ENCODE assay signal across 9 cellular contexts in genomic region chr1:164673584-164674214, GRCh38.
A peak's percentile ranks its signal among the peaks of the same experiment; 100 is the strongest.
DNase-seq lines count a peak whose midpoint lies in the region; ATAC-seq, FAIRE-seq and TF ChIP-seq lines count a peak whose summit lies in the region.
"Had no signal": no experiment of that assay in that cellular context is flagged by ENCODE, and none has a peak within 500 bp of the region (broad histone marks: within the 10 kb centered on the region; RNA-seq: fewer than 3 reads in every experiment).

No MANE protein-coding gene starts in this region.

- no peak overlapping the region for H3K9ac ChIP-seq in astrocyte (ENCODE audit: low read length)

- H3K4me3 Mint-ChIP-seq in Calu3 (ENCODE audit: low read depth, unreplicated experiment) (no peak overlapping the region), astrocyte (ENCODE audit: unreplicated experiment) (no peak overlapping the region)
- H3K4me3 Mint-ChIP-seq in activated T-cell treated with anti-CD3 and anti-CD28 coated beads, Interleukin-2, amount 50 U/mL, for 72 hours = no peak overlapping the region
- H3K4me3 Mint-ChIP-seq: activated B cell treated with CpG ODN at 0.5 μM for 24 hours had no signal

- peaks cover 25% of the 10 kb centered on the region for H4K20me1 ChIP-seq in astrocyte (ENCODE audit: insufficient read depth, low read length)

- H3K27ac Mint-ChIP-seq in Calu3 (ENCODE audit: unreplicated experiment) (no peak overlapping the region), astrocyte (ENCODE audit: unreplicated experiment) (no peak overlapping the region)
- H3K27ac Mint-ChIP-seq in activated T-cell treated with anti-CD3 and anti-CD28 coated beads, Interleukin-2, amount 50 U/mL, for 72 hours = no peak overlapping the region
- H3K27ac Mint-ChIP-seq: activated B cell treated with CpG ODN at 0.5 μM for 24 hours had no signal

- no peaks in the 10 kb centered on the region for H3K27me3 Mint-ChIP-seq in Calu3 (ENCODE audit: unreplicated experiment)
- H3K27me3 Mint-ChIP-seq in astrocyte (ENCODE audit: low read depth, unreplicated experiment) = no peaks in the 10 kb centered on the region
- H3K27me3 Mint-ChIP-seq in activated T-cell treated with anti-CD3 and anti-CD28 coated beads, Interleukin-2, amount 50 U/mL, for 72 hours (ENCODE audit: low read depth) = no peaks in the 10 kb centered on the region

- TF ChIP-seq CTCF in Calu3 (IDR thresholded peaks at IDR 0.05; ENCODE audit: unreplicated experiment) = peak; percentile 56
- peak; percentile 49 for TF ChIP-seq CTCF in astrocyte (IDR thresholded peaks at IDR 0.05; ENCODE audit: insufficient read depth, low read depth, low read length)
- TF ChIP-seq CTCF in lower lobe of right lung (IDR thresholded peaks at IDR 0.05) = peak; percentile 38

- H3K27ac ChIP-seq in astrocyte (ENCODE audit: low read depth, low read length) = no peak overlapping the region
- H3K27ac ChIP-seq in lower lobe of right lung = no peak overlapping the region

- H3K27me3 ChIP-seq in astrocyte (ENCODE audit: insufficient read depth, low read length) (no peaks in the 10 kb centered on the region), lower lobe of right lung (ENCODE audit: low read depth) (no peaks in the 10 kb centered on the region)

- no TSS peak for BruUV-seq in Calu3 (replicated peaks; lab: Mats Ljungman, UMichigan)

- H3K9me3 ChIP-seq in astrocyte (ENCODE audit: insufficient read depth, low read depth, low read length) = no peaks in the 10 kb centered on the region
- no peaks in the 10 kb centered on the region for H3K9me3 ChIP-seq in lower lobe of right lung

- H3K4me3 ChIP-seq in astrocyte (ENCODE audit: insufficient read depth, low read depth, low read length) (no peak overlapping the region), lower lobe of right lung (no peak overlapping the region)

- H2AFZ ChIP-seq in astrocyte (ENCODE audit: low read depth, low read length) = no peak overlapping the region

- H3K9me3 Mint-ChIP-seq in Calu3 (ENCODE audit: low read depth, unreplicated experiment) (no peaks in the 10 kb centered on the region), astrocyte (ENCODE audit: unreplicated experiment) (no peaks in the 10 kb centered on the region)
- peaks cover 4 to 6% of the 10 kb centered on the region in 2 donors for H3K9me3 Mint-ChIP-seq in activated T-cell treated with anti-CD3 and anti-CD28 coated beads, Interleukin-2, amount 50 U/mL, for 72 hours

- CTCF ChIA-PET in Calu3 (lab: Charles Lee) = interaction anchor here (1.0 kb wide), 1 partner anchor 114 kb away, joined by 3 read pairs; no protein-coding TSS in a partner anchor

- H3K4me2 ChIP-seq in astrocyte (ENCODE audit: low read length) = no peak overlapping the region

- H3K36me3 Mint-ChIP-seq in Calu3 (ENCODE audit: insufficient read depth, unreplicated experiment) (no peaks in the 10 kb centered on the region), astrocyte (ENCODE audit: low read depth, unreplicated experiment) (peaks cover 8% of the 10 kb centered on the region)
- H3K36me3 Mint-ChIP-seq in activated T-cell treated with anti-CD3 and anti-CD28 coated beads, Interleukin-2, amount 50 U/mL, for 72 hours (ENCODE audit: insufficient read depth in 2 of 2) = peaks cover 1 to 3% of the 10 kb centered on the region in 2 donors

- H3K36me3 ChIP-seq in astrocyte (ENCODE audit: insufficient read depth, low read length) = no peaks in the 10 kb centered on the region
- no peaks in the 10 kb centered on the region for H3K36me3 ChIP-seq in lower lobe of right lung

- intact Hi-C loops in Calu3 (cut with micrococcal nuclease; ENCODE audit: unreplicated experiment) (no loop called here), lower lobe of right lung (cut with DNase I) (no loop called here)

- H3K4me1 ChIP-seq in astrocyte (ENCODE audit: insufficient read depth, low read length) (no peaks in the 10 kb centered on the region), lower lobe of right lung (peaks cover 12% of the 10 kb centered on the region)

- H3K4me1 Mint-ChIP-seq in Calu3 (ENCODE audit: low read depth, unreplicated experiment) (peaks cover 29% of the 10 kb centered on the region), astrocyte (ENCODE audit: low read depth, unreplicated experiment) (peaks cover 28% of the 10 kb centered on the region)
- H3K4me1 Mint-ChIP-seq in activated T-cell treated with anti-CD3 and anti-CD28 coated beads, Interleukin-2, amount 50 U/mL, for 72 hours (ENCODE audit: low read depth) = no peaks in the 10 kb centered on the region
- H3K4me1 Mint-ChIP-seq: activated B cell treated with CpG ODN at 0.5 μM for 24 hours had no signal

- FAIRE-seq in astrocyte (lab: Jason Lieb, UNC) = no peak

- ATAC-seq in lower lobe of right lung (no peak), GM21717 (IDR thresholded peaks at IDR 0.05; ENCODE audit: unreplicated experiment) (no peak), HG03097 (IDR thresholded peaks at IDR 0.05; ENCODE audit: low FRiP score, unreplicated experiment) (no peak), GM18867 (IDR thresholded peaks at IDR 0.05; ENCODE audit: unreplicated experiment) (no peak)
- no peak for ATAC-seq in activated T-cell treated with anti-CD3 and anti-CD28 coated beads, Interleukin-2, amount 50 U/mL, for 72 hours (replicated peaks in 1 of 2)

- no peak for DNase-seq in Calu3
- DNase-seq in HS-27A (ENCODE audit: low read depth) = peak; percentile 30
- DNase-seq in astrocyte (ENCODE audit: low read depth) = no peak
- DNase-seq in lower lobe of right lung = no peak
- no peak for DNase-seq in activated T-cell treated with anti-CD3 and anti-CD28 coated beads, Interleukin-2, amount 50 U/mL, for 72 hours
- DNase-seq: activated B cell treated with CpG ODN at 0.5 μM for 24 hours had no signal

- H3K79me2 ChIP-seq in astrocyte (ENCODE audit: insufficient read depth, low read length) = peaks cover 1% of the 10 kb centered on the region
